Comparison of ENCODE assay signal across 24 cellular contexts in the genomic region with DNA sequence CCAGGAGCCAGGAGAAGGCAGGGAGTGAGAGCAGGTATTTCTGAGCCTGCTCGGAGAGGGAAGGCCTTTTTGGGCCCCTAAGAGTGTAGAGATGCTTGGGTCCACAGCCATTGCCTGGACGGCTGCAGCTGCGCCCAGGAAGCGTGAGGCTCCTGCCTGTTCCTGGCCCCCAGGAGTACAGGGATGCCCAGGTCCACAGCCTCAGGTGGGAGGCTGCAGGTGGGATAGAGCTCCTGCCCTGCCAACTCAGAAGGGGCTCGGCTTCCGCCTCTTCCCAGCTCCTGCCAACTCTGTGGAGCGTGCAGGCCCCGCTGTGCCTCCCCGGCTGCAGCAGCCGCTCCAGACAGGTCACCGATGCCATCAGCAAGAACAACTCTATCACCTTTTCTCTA.
"Had no signal": no experiment of that assay in that cellular context is flagged by ENCODE, and none has a peak within 500 bp of the region (broad histone marks: within the 10 kb centered on the region; RNA-seq: fewer than 3 reads in every experiment).

No MANE protein-coding gene starts in this region.

- H3K4me1 ChIP-seq: heart right ventricle, left ventricle myocardium inferior, prostate gland, suprapubic skin, tibial artery had no signal

- H3K27ac ChIP-seq: heart right ventricle, hepatocyte, left ventricle myocardium inferior, neural progenitor cell, ovary, prostate gland, skin epidermis, suprapubic skin, thoracic aorta, tibial artery had no signal

- H3K27me3 ChIP-seq: heart right ventricle, hepatocyte, neural progenitor cell, ovary, suprapubic skin, tibial artery had no signal

- ATAC-seq: heart right ventricle, natural killer cell, right cardiac atrium had no signal

- H2AFZ ChIP-seq: hepatocyte, neural progenitor cell had no signal

- H3K36me3 ChIP-seq: heart right ventricle, left ventricle myocardium inferior, neural progenitor cell, ovary, prostate gland, suprapubic skin, thoracic aorta, tibial artery had no signal

- DNase-seq: heart right ventricle; left ventricle myocardium inferior; mesendoderm; naive B cell; natural killer cell; nephron progenitor cell; ovary; retina; stimulated activated CD4-positive, alpha-beta T cell treated with anti-CD3 and anti-CD28 coated beads, Interleukin-12 subunit alpha, Interleukin-12 subunit beta, amount 100 ng/mL, for 4 hours; stimulated activated CD4-positive, alpha-beta T cell treated with anti-CD3 and anti-CD28 coated beads, Interleukin-15, amount 100 ng/mL, for 24 hours; stimulated activated CD4-positive, alpha-beta T cell treated with anti-CD3 and anti-CD28 coated beads, Interleukin-2, amount 100 ng/mL, for 24 hours; stimulated activated CD4-positive, alpha-beta T cell treated with anti-CD3 and anti-CD28 coated beads, Interleukin-4, amount 100 ng/mL, for 1 hour; stimulated activated naive CD4-positive, alpha-beta T cell; tibial artery had no signal

- H3K4me3 ChIP-seq: heart right ventricle, hepatocyte, left ventricle myocardium inferior, lung, neural progenitor cell, ovary, prostate gland, skin epidermis, suprapubic skin, thoracic aorta, tibial artery had no signal

- H3K79me2 ChIP-seq: hepatocyte had no signal

- H3K9me3 ChIP-seq: ovary, prostate gland, thoracic aorta had no signal

- H3K4me2 ChIP-seq: hepatocyte, neural progenitor cell had no signal

- FAIRE-seq: keratinocyte, urothelium cell line had no signal

- H3K9ac ChIP-seq: neural progenitor cell had no signal
